Comparison of ENCODE assay signal across 15 cellular contexts in the genomic region with DNA sequence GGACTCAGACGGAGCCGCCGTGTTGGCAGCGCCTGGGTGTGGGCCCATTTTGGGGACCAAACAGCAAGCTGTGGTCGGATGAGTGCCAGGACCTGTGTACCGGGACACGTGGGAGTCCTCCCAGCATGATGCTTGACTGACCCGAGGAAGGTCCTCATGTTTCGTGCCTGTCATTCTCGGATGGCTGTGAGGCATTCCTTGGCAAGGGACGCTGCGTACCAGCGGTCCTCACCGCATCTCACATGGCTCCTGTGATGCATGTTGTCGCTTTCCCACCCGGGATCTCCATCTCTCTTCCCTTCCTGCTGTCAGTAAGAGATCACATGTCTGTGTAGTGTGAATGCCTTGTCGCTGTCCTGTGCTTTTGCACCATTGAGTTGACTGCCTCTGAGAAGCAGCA. TPM values are rescaled to one million over a fixed set of nuclear protein-coding genes. Genes with fewer than 3 reads are reported as not detected.
"Had no signal": no experiment of that assay in that cellular context is flagged by ENCODE, and none has a peak within 500 bp of the region (broad histone marks: within the 10 kb centered on the region; RNA-seq: fewer than 3 reads in every experiment).

No MANE protein-coding gene starts in this region.

RNA-seq across cellular contexts. Expression of a gene that starts 40.0 kb away (rescaled TPM):
- total RNA-seq: stomach, subcutaneous adipose tissue, suprapubic skin, temporal lobe, thoracic aorta, thyroid gland, tibial nerve, transverse colon, upper lobe of left lung, upper lobe of right lung, ureter, urinary bladder, uterus, vagina had no signal
- polyA plus RNA-seq: stomach, thymus, urinary bladder had no signal
